ENCODE assay signal across 14 cellular contexts in the genomic region with DNA sequence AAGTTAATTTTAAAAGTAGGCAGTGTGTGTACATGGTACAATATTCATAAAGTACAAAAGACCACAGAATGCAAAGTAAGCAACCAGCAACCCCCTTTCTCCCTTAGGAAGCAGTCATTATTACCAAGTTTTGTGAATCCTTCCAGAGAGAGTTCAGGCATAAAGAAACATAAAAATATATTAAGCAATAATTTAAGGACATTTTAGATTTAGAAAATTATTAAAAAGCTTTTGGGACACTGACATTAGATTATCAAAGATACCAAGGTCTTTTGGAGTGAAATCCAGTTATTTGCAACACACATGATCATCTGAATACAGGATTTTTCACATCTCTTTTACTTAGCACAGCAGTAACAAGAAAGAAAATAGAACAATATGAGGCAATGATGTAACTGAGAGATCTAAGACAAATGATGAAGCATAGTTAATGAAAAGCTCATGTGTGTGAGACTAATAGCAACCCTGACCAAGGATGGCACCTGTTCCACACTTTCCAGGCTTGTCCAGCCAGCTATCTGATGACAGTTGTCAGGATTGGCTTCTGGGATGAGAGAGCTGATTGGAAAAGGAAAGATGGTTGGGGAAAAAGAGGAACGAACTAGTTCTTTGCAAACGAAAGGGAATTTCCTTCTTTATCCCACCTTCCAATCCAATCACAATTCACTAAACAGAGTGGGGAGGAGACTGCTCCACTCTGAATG.
DNase-seq lines count a peak whose midpoint lies in the region; ATAC-seq, FAIRE-seq and TF ChIP-seq lines count a peak whose summit lies in the region.
"Had no signal": no experiment of that assay in that cellular context is flagged by ENCODE, and none has a peak within 500 bp of the region (broad histone marks: within the 10 kb centered on the region; RNA-seq: fewer than 3 reads in every experiment).

No MANE protein-coding gene starts in this region.

- 28 to 30% methylated on average over 2 of the region's 2 CpGs for WGBS in tibial nerve, 2 donors

- no peak for TF ChIP-seq POLR2A in tibial nerve (IDR thresholded peaks at IDR 0.05)

- H3K4me1 ChIP-seq in cardiac muscle cell (ENCODE audit: low read depth) (no peaks in the 10 kb centered on the region), astrocyte (ENCODE audit: insufficient read depth, low read length) (peaks cover 33% of the 10 kb centered on the region), foreskin keratinocyte (peaks cover 9% of the 10 kb centered on the region), tibial nerve (peaks cover 0 to 13% (median 0%) of the 10 kb centered on the region in 4 donors)
- H3K4me1 ChIP-seq: suprapubic skin had no signal

- peak overlapping the region; percentile 50 for H2AFZ ChIP-seq in astrocyte (ENCODE audit: low read depth, low read length)

- H3K27ac ChIP-seq in cardiac muscle cell (peak overlapping the region; percentile 16), astrocyte (ENCODE audit: low read depth, low read length) (peak overlapping the region; percentile 90), foreskin keratinocyte (no peak overlapping the region), tibial nerve (peak overlapping the region in 3 of 4 donors; percentile 20 to 81 (median 61))
- H3K27ac ChIP-seq: suprapubic skin had no signal

- TF ChIP-seq CTCF in cardiac muscle cell (IDR thresholded peaks at IDR 0.05; ENCODE audit: low read depth, low read length) (no peak), astrocyte (IDR thresholded peaks at IDR 0.05; ENCODE audit: insufficient read depth, low read depth, low read length) (no peak), foreskin keratinocyte (conservative IDR thresholded peaks at IDR 0.05) (no peak), tibial nerve (IDR thresholded peaks at IDR 0.05) (no peak)

- no peaks in the 10 kb centered on the region for H4K20me1 ChIP-seq in astrocyte (ENCODE audit: insufficient read depth, low read length)

- no peak for FAIRE-seq in astrocyte (lab: Jason Lieb, UNC)
- FAIRE-seq: G401.6 had no signal

- no peak for ATAC-seq in left ventricle myocardium superior
- ATAC-seq in foreskin keratinocyte = peak; percentile 22
- ATAC-seq in HG03175 (IDR thresholded peaks at IDR 0.05; ENCODE audit: unreplicated experiment) = no peak

- H3K36me3 Mint-ChIP-seq in astrocyte (ENCODE audit: low read depth, unreplicated experiment) = no peaks in the 10 kb centered on the region
- H3K36me3 Mint-ChIP-seq in activated T-helper 2 cell treated with anti-CD3 and anti-CD28 coated beads, Interferon-gamma antibody, Interleukin-2, Interleukin-4, amounts not matched to agents 10 μg/mL and 5 μg/mL and 100 μg/mL, durations not matched to agents 14 hours and 24 hours and 36 hours (ENCODE audit: low read depth) = no peaks in the 10 kb centered on the region

- H3K27me3 ChIP-seq in cardiac muscle cell (no peaks in the 10 kb centered on the region), astrocyte (ENCODE audit: insufficient read depth, low read length) (no peaks in the 10 kb centered on the region), foreskin keratinocyte (no peaks in the 10 kb centered on the region), tibial nerve (no peaks in the 10 kb centered on the region)
- H3K27me3 ChIP-seq: suprapubic skin had no signal

- intact Hi-C loops in left ventricle myocardium superior (cut with micrococcal nuclease) = no loop called here
- intact Hi-C loops in activated T-helper 2 cell treated with anti-CD3 and anti-CD28 coated beads, Interferon-gamma antibody, Interleukin-2, Interleukin-4, amounts not matched to agents 10 μg/mL and 5 μg/mL and 100 μg/mL, durations not matched to agents 14 hours and 24 hours and 36 hours (cut with micrococcal nuclease) = no loop called here

- H3K4me3 ChIP-seq in cardiac muscle cell (no peak overlapping the region), astrocyte (ENCODE audit: insufficient read depth, low read depth, low read length) (peak overlapping the region; percentile 24), tibial nerve (no peak overlapping the region)
- H3K4me3 ChIP-seq: suprapubic skin had no signal

- H3K9ac ChIP-seq in astrocyte (ENCODE audit: low read length) = peak overlapping the region; percentile 73

- H3K36me3 ChIP-seq in cardiac muscle cell (no peaks in the 10 kb centered on the region), astrocyte (ENCODE audit: insufficient read depth, low read length) (no peaks in the 10 kb centered on the region), tibial nerve (no peaks in the 10 kb centered on the region)
- H3K36me3 ChIP-seq: suprapubic skin had no signal

- no peaks in the 10 kb centered on the region for H3K9me3 ChIP-seq in cardiac muscle cell (ENCODE audit: low read depth)
- H3K9me3 ChIP-seq in astrocyte (ENCODE audit: insufficient read depth, low read depth, low read length) = no peaks in the 10 kb centered on the region
- H3K9me3 ChIP-seq in tibial nerve = no peaks in the 10 kb centered on the region
- H3K9me3 ChIP-seq: suprapubic skin had no signal

- H3K4me2 ChIP-seq in astrocyte (ENCODE audit: low read length) = peak overlapping the region; percentile 72

- H3K4me3 Mint-ChIP-seq in astrocyte (ENCODE audit: unreplicated experiment) = no peak overlapping the region
- H3K4me3 Mint-ChIP-seq in activated T-helper 2 cell treated with anti-CD3 and anti-CD28 coated beads, Interferon-gamma antibody, Interleukin-2, Interleukin-4, amounts not matched to agents 10 μg/mL and 5 μg/mL and 100 μg/mL, durations not matched to agents 14 hours and 24 hours and 36 hours (ENCODE audit: low read depth) = no peak overlapping the region
- H3K4me3 Mint-ChIP-seq: activated naive CD8-positive, alpha-beta T cell had no signal

- peaks cover 30% of the 10 kb centered on the region for H3K4me1 Mint-ChIP-seq in astrocyte (ENCODE audit: low read depth, unreplicated experiment)
- peaks cover 3% of the 10 kb centered on the region for H3K4me1 Mint-ChIP-seq in activated T-helper 2 cell treated with anti-CD3 and anti-CD28 coated beads, Interferon-gamma antibody, Interleukin-2, Interleukin-4, amounts not matched to agents 10 μg/mL and 5 μg/mL and 100 μg/mL, durations not matched to agents 14 hours and 24 hours and 36 hours (ENCODE audit: low read depth)

- H3K9me3 Mint-ChIP-seq in astrocyte (ENCODE audit: unreplicated experiment) = peaks cover 2% of the 10 kb centered on the region
- no peaks in the 10 kb centered on the region for H3K9me3 Mint-ChIP-seq in activated T-helper 2 cell treated with anti-CD3 and anti-CD28 coated beads, Interferon-gamma antibody, Interleukin-2, Interleukin-4, amounts not matched to agents 10 μg/mL and 5 μg/mL and 100 μg/mL, durations not matched to agents 14 hours and 24 hours and 36 hours

- no peaks in the 10 kb centered on the region for H3K27me3 Mint-ChIP-seq in astrocyte (ENCODE audit: low read depth, unreplicated experiment)
- peaks cover 2% of the 10 kb centered on the region for H3K27me3 Mint-ChIP-seq in activated T-helper 2 cell treated with anti-CD3 and anti-CD28 coated beads, Interferon-gamma antibody, Interleukin-2, Interleukin-4, amounts not matched to agents 10 μg/mL and 5 μg/mL and 100 μg/mL, durations not matched to agents 14 hours and 24 hours and 36 hours (ENCODE audit: low read depth)
- H3K27me3 Mint-ChIP-seq: activated naive CD8-positive, alpha-beta T cell had no signal

- TF ChIP-seq EP300 in tibial nerve (IDR thresholded peaks at IDR 0.05) = no peak

- H3K79me2 ChIP-seq in astrocyte (ENCODE audit: insufficient read depth, low read length) = no peaks in the 10 kb centered on the region

- peak overlapping the region; percentile 85 for H3K27ac Mint-ChIP-seq in astrocyte (ENCODE audit: unreplicated experiment)
- no peak overlapping the region for H3K27ac Mint-ChIP-seq in activated T-helper 2 cell treated with anti-CD3 and anti-CD28 coated beads, Interferon-gamma antibody, Interleukin-2, Interleukin-4, amounts not matched to agents 10 μg/mL and 5 μg/mL and 100 μg/mL, durations not matched to agents 14 hours and 24 hours and 36 hours
- H3K27ac Mint-ChIP-seq: activated naive CD8-positive, alpha-beta T cell had no signal

- DNase-seq in cardiac muscle cell (ENCODE audit: low read depth in 1 of 2, low spot score in 1 of 2) (no peak), left ventricle myocardium superior (no peak), astrocyte (ENCODE audit: low read depth) (no peak), foreskin keratinocyte (no peak), tibial nerve (ENCODE audit: low spot score in 2 of 2) (no peak), NCI-H2171 (lab: John Stamatoyannopoulos, UW) (no peak)
- no peak for DNase-seq in activated T-helper 2 cell treated with anti-CD3 and anti-CD28 coated beads, Interferon-gamma antibody, Interleukin-2, Interleukin-4, amounts not matched to agents 10 μg/mL and 5 μg/mL and 100 μg/mL, durations not matched to agents 14 hours and 24 hours and 36 hours (ENCODE audit: low spot score)
- DNase-seq: activated CD4-positive, alpha-beta T cell treated with anti-CD3 and anti-CD28 coated beads for 1 hour; NCI-H2107; stimulated activated CD4-positive, alpha-beta T cell treated with anti-CD3 and anti-CD28 coated beads, Interleukin-2, amount 100 ng/mL, for 24 hours had no signal
